8 cellular contexts compared by ENCODE assay signal in the genomic region with DNA sequence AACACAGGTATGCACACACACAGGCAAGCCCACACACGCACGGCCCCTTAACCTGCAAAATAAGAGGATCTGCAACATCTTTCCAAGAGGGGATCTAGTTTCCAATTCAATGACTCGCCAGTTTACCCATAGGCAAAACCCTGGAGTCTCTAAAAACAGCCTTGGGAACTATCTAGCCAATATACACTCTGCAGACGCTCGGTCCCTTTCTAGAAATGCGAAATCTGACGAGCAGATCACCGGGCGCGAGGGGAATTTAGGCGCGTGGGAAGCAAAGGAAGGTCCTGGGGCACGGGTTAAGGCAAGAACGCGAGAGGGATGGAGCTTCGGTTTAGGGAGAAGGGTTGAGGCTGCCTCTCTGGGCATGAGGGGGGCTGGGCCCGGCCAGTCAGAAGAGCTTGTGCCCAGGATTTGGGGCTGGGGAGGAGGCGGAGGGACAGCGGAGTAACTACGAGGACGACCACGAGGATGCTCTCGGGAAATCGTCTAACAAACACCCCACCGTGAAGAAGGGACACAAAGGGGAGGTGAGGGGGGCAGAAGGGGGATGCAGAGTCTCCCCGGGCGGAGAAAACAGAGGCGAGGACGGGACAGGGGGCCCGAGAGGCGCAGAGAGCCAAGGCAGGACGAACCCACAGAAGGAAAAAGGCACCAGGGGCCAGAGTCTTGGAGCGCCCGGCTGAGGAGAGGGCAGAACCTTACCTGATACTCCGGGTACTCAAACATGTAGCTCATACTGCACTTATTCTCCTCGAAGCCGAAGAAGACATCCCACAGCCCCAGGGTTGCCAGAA. TPM values are rescaled to one million over a fixed set of nuclear protein-coding genes. Genes with fewer than 3 reads are reported as not detected.
DNase-seq lines count a peak whose midpoint lies in the region; ATAC-seq and TF ChIP-seq lines count a peak whose summit lies in the region.

No MANE protein-coding gene starts in this region.

- CTCF ChIA-PET in activated B cell treated with CpG ODN at 0.5 μM for 24 hours (lab: Charles Lee), result no interaction called here

- peak overlapping the region; percentile 82 for H3K4me3 ChIP-seq in HFF-Myc (replicated peaks; ENCODE audit: low read depth, low read length)

- DNase-seq in NCI-H2171 treated with DMSO at 0.1 percent for 48 hours (lab: John Stamatoyannopoulos, UW) (peak; percentile 92), NCI-H2171 (lab: John Stamatoyannopoulos, UW) (no peak), HFF-Myc (ENCODE audit: extremely low read depth, low read depth) (no peak), NAMALWA (ENCODE audit: low spot score) (peak; percentile 40), activated B cell treated with CpG ODN at 0.5 μM for 24 hours (peak; percentile 21), ecto neural progenitor cell (ENCODE audit: low spot score) (peak; percentile 64), lung microvascular endothelial cell (ENCODE audit: low read depth in 2 of 2) (peak; percentile 30 to 38)
- DNase-seq in stimulated activated naive CD4-positive, alpha-beta T cell treated with Interleukin-2 at 50 U/mL for 16 hours (lab: John Stamatoyannopoulos, UW), result peak; percentile 39

- no peaks in the 10 kb centered on the region for H3K9me3 Mint-ChIP-seq in activated B cell treated with CpG ODN at 0.5 μM for 24 hours

- no peak for TF ChIP-seq CTCF in HFF-Myc (IDR thresholded peaks at IDR 0.05; ENCODE audit: low read depth, low read length, missing control alignments)
- TF ChIP-seq CTCF in activated B cell treated with CpG ODN at 0.5 μM for 24 hours (IDR thresholded peaks at IDR 0.05), result no peak

- peaks cover 9% of the 10 kb centered on the region for H3K36me3 Mint-ChIP-seq in activated B cell treated with CpG ODN at 0.5 μM for 24 hours (ENCODE audit: low read depth)

- H3K27me3 Mint-ChIP-seq in activated B cell treated with CpG ODN at 0.5 μM for 24 hours, result peaks cover 13% of the 10 kb centered on the region

- intact Hi-C loops in activated B cell treated with CpG ODN at 0.5 μM for 24 hours (cut with micrococcal nuclease), result loop anchor here (1.0 to 5.0 kb wide), 5 partner anchors 289 to 859 kb away; a partner anchor contains a TSS

- POLR2A ChIA-PET in activated B cell treated with CpG ODN at 0.5 μM for 24 hours (lab: Charles Lee), result interaction anchor here (1.8 kb wide), 1 partner anchor 127 kb away, joined by 6 read pairs; a partner anchor contains a TSS

- peak overlapping the region; percentile 90 for H3K4me3 Mint-ChIP-seq in activated B cell treated with CpG ODN at 0.5 μM for 24 hours

- H3K4me1 Mint-ChIP-seq in activated B cell treated with CpG ODN at 0.5 μM for 24 hours, result peaks cover 21% of the 10 kb centered on the region

- peak; percentile 2 for ATAC-seq in activated B cell treated with CpG ODN at 0.5 μM for 24 hours (ENCODE audit: low read depth)

- H3K27ac Mint-ChIP-seq in activated B cell treated with CpG ODN at 0.5 μM for 24 hours, result peak overlapping the region; percentile 64

RNA-seq across cellular contexts. Expression of a gene that starts 0.5 kb away (rescaled TPM):
- total RNA-seq in activated B cell treated with CpG ODN at 0.5 μM for 24 hours, result 1.9 and 2.9 TPM in 2 replicates
- 2.8 and 4.1 TPM in 2 replicates for total RNA-seq in lung microvascular endothelial cell

Comparison
In these comparisons a context has a peak if more than half of its experiments do, and no peak if none do; other contexts are left out.
1. DNase-seq: peak in NCI-H2171 treated with DMSO at 0.1 percent for 48 hours (single experiment), NAMALWA (single experiment), activated B cell treated with CpG ODN at 0.5 μM for 24 hours (single experiment), ecto neural progenitor cell (single experiment), lung microvascular endothelial cell (2 of 2) and stimulated activated naive CD4-positive, alpha-beta T cell treated with Interleukin-2 at 50 U/mL for 16 hours (single experiment); none in NCI-H2171 (single experiment) and HFF-Myc (single experiment).